8 cellular contexts compared by ENCODE assay signal in the genomic region with DNA sequence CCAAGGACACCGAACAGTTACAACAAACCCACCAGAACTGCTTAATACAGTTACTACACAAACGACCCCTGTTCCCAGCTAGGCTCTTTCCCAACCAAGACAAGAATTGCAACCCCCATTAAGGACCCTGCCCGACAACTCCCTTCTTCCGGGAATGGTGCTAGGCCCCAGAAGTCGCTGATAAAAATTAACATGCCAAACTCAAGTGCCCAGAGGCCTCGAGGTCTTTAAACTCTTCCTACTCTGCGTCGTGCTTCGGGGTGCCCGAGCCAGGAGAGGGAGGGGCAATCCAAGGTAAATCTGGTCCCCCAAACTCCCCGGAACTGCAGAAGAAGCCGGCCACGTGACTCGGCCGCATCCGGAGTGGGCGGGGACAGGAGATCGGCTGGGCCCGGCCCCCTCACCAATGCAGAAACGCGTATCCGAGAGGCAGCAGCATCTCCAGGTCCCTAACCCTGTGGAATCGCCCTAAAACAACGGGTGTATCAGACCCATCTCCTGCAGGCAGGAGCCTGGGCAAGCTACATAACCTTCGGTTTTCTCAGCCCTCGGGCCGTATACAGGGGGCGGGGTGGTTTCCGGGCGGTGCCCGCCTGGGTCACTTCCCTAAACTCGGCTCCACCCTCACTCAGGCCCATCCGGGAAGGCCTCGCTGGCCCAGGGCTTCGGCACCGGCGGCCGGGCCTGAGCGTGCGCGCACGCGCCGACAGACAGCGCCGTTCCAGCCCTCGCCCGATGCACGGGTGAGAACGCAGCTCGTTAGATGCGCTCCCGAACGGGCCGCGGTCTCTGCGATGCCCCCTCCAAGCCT. TPM values are rescaled to one million over a fixed set of nuclear protein-coding genes. Genes with fewer than 3 reads are reported as not detected.
A peak's percentile ranks its signal among the peaks of the same experiment; 100 is the strongest.
DNase-seq lines count a peak whose midpoint lies in the region; ATAC-seq and TF ChIP-seq lines count a peak whose summit lies in the region.

No MANE protein-coding gene starts in this region.

- H3F3A ChIP-seq in smooth muscle cell (ENCODE audit: low read depth): peaks cover 50% of the 10 kb centered on the region

- DNase-seq in DMS114 treated with DMSO at 0.1 percent for 48 hours (lab: John Stamatoyannopoulos, UW; ENCODE audit: unreplicated experiment) (peak; percentile 76), NAMALWA (ENCODE audit: low spot score) (peak; percentile 85), WERI-Rb-1 (peak; percentile 67), breast epithelium (ENCODE audit: low spot score in 2 of 2) (peak; percentile 81 to 84), inferior parietal cortex (ENCODE audit: extremely low spot score) (peak; percentile 61), smooth muscle cell (lab: John Stamatoyannopoulos, UW; ENCODE audit: unreplicated experiment) (peak; percentile 52)

- WGBS in smooth muscle cell (ENCODE audit: low lambda C conversion rate): 2% methylated on average over 48 of the region's 57 CpGs

- peaks cover 63% of the 10 kb centered on the region for H3K79me2 ChIP-seq in smooth muscle cell (ENCODE audit: low read depth)

- TF ChIP-seq CTCF in WERI-Rb-1 (IDR thresholded peaks at IDR 0.05; ENCODE audit: low read depth, low read length) (no peak), breast epithelium (IDR thresholded peaks at IDR 0.05) (no peak), smooth muscle cell (IDR thresholded peaks at IDR 0.05; ENCODE audit: borderline replicate concordance, insufficient read depth, poor library complexity, severe bottlenecking) (no peak)

- H3K4me1 ChIP-seq in breast epithelium (peaks cover 7 to 15% of the 10 kb centered on the region in 2 donors), smooth muscle cell (ENCODE audit: low read depth) (peaks cover 15% of the 10 kb centered on the region)

- peak overlapping the region; percentile 84 for H3K9ac ChIP-seq in smooth muscle cell (ENCODE audit: low read depth)

- H3K9me3 ChIP-seq in WERI-Rb-1 (ENCODE audit: severe bottlenecking): no peaks in the 10 kb centered on the region
- H3K9me3 ChIP-seq in breast epithelium: no peaks in the 10 kb centered on the region
- no peaks in the 10 kb centered on the region for H3K9me3 ChIP-seq in smooth muscle cell (replicated peaks; ENCODE audit: low read depth)

- H2AFZ ChIP-seq in smooth muscle cell (ENCODE audit: low read depth): no peak overlapping the region

- H3K27ac ChIP-seq in WERI-Rb-1 (peak overlapping the region; percentile 99), breast epithelium (peak overlapping the region; percentile 97 to 99), smooth muscle cell (ENCODE audit: low read depth) (peak overlapping the region; percentile 66)

- H3K36me3 ChIP-seq in WERI-Rb-1 (peaks cover 72% of the 10 kb centered on the region), breast epithelium (no peaks in the 10 kb centered on the region), smooth muscle cell (ENCODE audit: low read depth) (peaks cover 10% of the 10 kb centered on the region)

- peak; percentile 15 for TF ChIP-seq POLR2A in breast epithelium (IDR thresholded peaks at IDR 0.05)

- H3K4me3 ChIP-seq in WERI-Rb-1 (ENCODE audit: low read depth, low read length) (peak overlapping the region; percentile 96), breast epithelium (peak overlapping the region; percentile 85 to 100 (median 99)), smooth muscle cell (peak overlapping the region; percentile 96)

- peaks cover 60% of the 10 kb centered on the region for H4K20me1 ChIP-seq in smooth muscle cell (ENCODE audit: low read depth)

- ATAC-seq in GM21619 (IDR thresholded peaks at IDR 0.05; ENCODE audit: unreplicated experiment): peak; percentile 27
- no peak for ATAC-seq in HG03469 (IDR thresholded peaks at IDR 0.05; ENCODE audit: unreplicated experiment)

- peak overlapping the region; percentile 96 for H3K4me2 ChIP-seq in smooth muscle cell

- no peaks in the 10 kb centered on the region for H3K27me3 ChIP-seq in WERI-Rb-1 (ENCODE audit: insufficient read depth, low read depth, severe bottlenecking)
- H3K27me3 ChIP-seq in breast epithelium: no peaks in the 10 kb centered on the region
- H3K27me3 ChIP-seq in smooth muscle cell (ENCODE audit: low read depth): no peaks in the 10 kb centered on the region

- intact Hi-C loops in breast epithelium (cut with DNase I; ENCODE audit: low total_unique reads): no loop called here

RNA-seq across cellular contexts. Expression of a gene that starts 1.1 kb away (rescaled TPM):
- total RNA-seq in breast epithelium (100 to 1,000 TPM; 407 to 564 (median 453) TPM), smooth muscle cell (1,233 and 1,255 TPM in 2 replicates)
- polyA plus RNA-seq in smooth muscle cell: 3,052 and 3,080 TPM in 2 replicates

RNA-seq across cellular contexts. Expression of a gene that starts 3.3 kb away (rescaled TPM):
- total RNA-seq in breast epithelium (10 to 100 TPM; 29.8 to 44.6 (median 42.9) TPM), smooth muscle cell (21.7 and 35.1 TPM in 2 replicates)
- polyA plus RNA-seq in smooth muscle cell: 39.6 and 61.1 TPM in 2 replicates

RNA-seq across cellular contexts. Expression of a gene that starts 15.7 kb away (rescaled TPM):
- total RNA-seq in breast epithelium (10 to 100 TPM; 34.5 to 75.0 (median 57.0) TPM), smooth muscle cell (99.7 and 103 TPM in 2 replicates)
- polyA plus RNA-seq in smooth muscle cell: 328 and 362 TPM in 2 replicates

RNA-seq across cellular contexts. Expression of a gene that starts 22.7 kb away (rescaled TPM):
- total RNA-seq in breast epithelium: 1 to 10 TPM; 1.6 to 4.0 (median 1.9) TPM
- total RNA-seq in smooth muscle cell: not detected in 2 replicates
- 0.52 TPM in 1 of 2 replicates, not detected in the other for polyA plus RNA-seq in smooth muscle cell

RNA-seq across cellular contexts. Expression of a gene that starts 23.1 kb away (rescaled TPM):
- total RNA-seq in breast epithelium: 1 to 10 TPM in 1 of 3 donors, under 1 TPM in 2; 0.15 to 2.3 (median 0.48) TPM
- 0.63 and 1.2 TPM in 2 replicates for total RNA-seq in smooth muscle cell
- polyA plus RNA-seq in smooth muscle cell: 1.1 and 3.3 TPM in 2 replicates
